ENCODE assay signal across 8 cellular contexts in genomic region chr6:112163295-112164257, GRCh38.
DNase-seq lines count a peak whose midpoint lies in the region; ATAC-seq lines count a peak whose summit lies in the region.

No MANE protein-coding gene starts in this region.

- CTCF ChIA-PET in naive thymus-derived CD4-positive, alpha-beta T cell (lab: Charles Lee), result interaction anchor here (0.6 to 2.2 kb wide), 11 partner anchors 9 to 1632 kb away, joined by 3 to 9 read pairs (median 4); partner anchors contain the start of genes FAM229B and TUBE1

- ATAC-seq in GM18868 (IDR thresholded peaks at IDR 0.05; ENCODE audit: unreplicated experiment) (peak; percentile 99), HG03066 (IDR thresholded peaks at IDR 0.05; ENCODE audit: low read depth, unreplicated experiment) (peak; percentile 100)
- peak; percentile 97 for ATAC-seq in naive thymus-derived CD4-positive, alpha-beta T cell

- H3K4me3 ChIP-seq in effector memory CD4-positive, alpha-beta T cell (ENCODE audit: insufficient read depth, low read depth, low read length, poor library complexity, severe bottlenecking), result no peak overlapping the region
- no peak overlapping the region for H3K4me3 ChIP-seq in naive thymus-derived CD4-positive, alpha-beta T cell (ENCODE audit: low read length)

- no peaks in the 10 kb centered on the region for H3K4me1 ChIP-seq in effector memory CD4-positive, alpha-beta T cell (ENCODE audit: control insufficient read depth, insufficient read depth, low read length, poor library complexity, severe bottlenecking)
- peaks cover 3 to 7% of the 10 kb centered on the region in 2 donors for H3K4me1 ChIP-seq in naive thymus-derived CD4-positive, alpha-beta T cell (ENCODE audit: control insufficient read depth in 2 of 2, insufficient read depth in 2 of 2, low read length in 2 of 2)

- peaks cover 9 to 18% (median 14%) of the 10 kb centered on the region in 7 donors for H3K4me1 Mint-ChIP-seq in naive thymus-derived CD4-positive, alpha-beta T cell

- H3K9me3 Mint-ChIP-seq in naive thymus-derived CD4-positive, alpha-beta T cell, result peaks cover 0 to 2% (median 0%) of the 10 kb centered on the region in 11 donors

- intact Hi-C loops in naive thymus-derived CD4-positive, alpha-beta T cell (cut with micrococcal nuclease), result loop anchor here (1.0 to 5.0 kb wide), 10 partner anchors 76 to 1153 kb away; partner anchors contain the start of genes FAM229B (in 2 of the 2) and TUBE1 (in 2 of the 2)

- POLR2A ChIA-PET in naive thymus-derived CD4-positive, alpha-beta T cell (lab: Charles Lee), result no interaction called here

- H3K9me3 ChIP-seq in effector memory CD4-positive, alpha-beta T cell (ENCODE audit: control insufficient read depth, low read length), result no peaks in the 10 kb centered on the region
- no peaks in the 10 kb centered on the region for H3K9me3 ChIP-seq in naive thymus-derived CD4-positive, alpha-beta T cell (ENCODE audit: control insufficient read depth in 2 of 3, low read length in 3 of 3)

- H3K27ac Mint-ChIP-seq in naive thymus-derived CD4-positive, alpha-beta T cell, result peak overlapping the region in 7 of 9 donors; percentile 10 to 79 (median 48)

- peaks cover 25 to 60% (median 48%) of the 10 kb centered on the region in 5 donors for H3K27me3 Mint-ChIP-seq in naive thymus-derived CD4-positive, alpha-beta T cell

- no peaks in the 10 kb centered on the region for H3K27me3 ChIP-seq in effector memory CD4-positive, alpha-beta T cell (replicated peaks; ENCODE audit: control insufficient read depth, insufficient read depth, low read length, poor library complexity, severe bottlenecking)
- no peaks in the 10 kb centered on the region for H3K27me3 ChIP-seq in naive thymus-derived CD4-positive, alpha-beta T cell (ENCODE audit: control insufficient read depth in 2 of 2, insufficient read depth in 2 of 2, low read length in 2 of 2)

- no peaks in the 10 kb centered on the region for H3K36me3 Mint-ChIP-seq in naive thymus-derived CD4-positive, alpha-beta T cell

- H3K4me3 Mint-ChIP-seq in naive thymus-derived CD4-positive, alpha-beta T cell, result peak overlapping the region; percentile 49 to 88 (median 79)

- no peak overlapping the region for H3K27ac ChIP-seq in effector memory CD4-positive, alpha-beta T cell (ENCODE audit: insufficient read depth, low read length, poor library complexity, severe bottlenecking)
- H3K27ac ChIP-seq in naive thymus-derived CD4-positive, alpha-beta T cell (ENCODE audit: low read depth, low read length), result no peak overlapping the region

- DNase-seq in Ammon's horn (ENCODE audit: low spot score), result peak; percentile 57
- DNase-seq in NCI-H446 (lab: John Stamatoyannopoulos, UW), result peak; percentile 46 to 76
- peak; percentile 70 to 77 for DNase-seq in activated CD4-positive, alpha-beta T cell treated with anti-CD3 and anti-CD28 coated beads, Interleukin-2, amount 50 U/mL, for 4 hours
- peak; percentile 36 to 61 (median 51) for DNase-seq in effector memory CD4-positive, alpha-beta T cell
- peak; percentile 43 to 81 (median 64) for DNase-seq in naive thymus-derived CD4-positive, alpha-beta T cell
- peak; percentile 27 to 74 (median 66) for DNase-seq in stimulated activated naive CD4-positive, alpha-beta T cell (lab: John Stamatoyannopoulos, UW)

- H3K36me3 ChIP-seq in effector memory CD4-positive, alpha-beta T cell (ENCODE audit: control insufficient read depth, insufficient read depth, low read length), result no peaks in the 10 kb centered on the region
- no peaks in the 10 kb centered on the region for H3K36me3 ChIP-seq in naive thymus-derived CD4-positive, alpha-beta T cell (ENCODE audit: control insufficient read depth in 2 of 3, insufficient read depth in 3 of 3, low read length in 3 of 3)
